Comparison of ENCODE assay signal across 12 cellular contexts in genomic region chr5:89034588-89034987, GRCh38.
A peak's percentile ranks its signal among the peaks of the same experiment; 100 is the strongest.
DNase-seq lines count a peak whose midpoint lies in the region; ATAC-seq and TF ChIP-seq lines count a peak whose summit lies in the region.
"Had no signal": no experiment of that assay in that cellular context is flagged by ENCODE, and none has a peak within 500 bp of the region (broad histone marks: within the 10 kb centered on the region; RNA-seq: fewer than 3 reads in every experiment).

No MANE protein-coding gene starts in this region.

- 56 to 57% methylated on average over 2 of the region's 2 CpGs for WGBS in aorta, 2 donors

- no peaks in the 10 kb centered on the region for H3K4me1 Mint-ChIP-seq in activated CD4-positive, alpha-beta memory T cell treated with anti-CD3 and anti-CD28 coated beads for 36 hours (ENCODE audit: low read depth)
- H3K4me1 Mint-ChIP-seq: activated CD4-positive, alpha-beta T cell treated with anti-CD3 and anti-CD28 coated beads, Interleukin-2, amount 10 ng/mL, durations not matched to agents 7 days and 5 days had no signal

- H3K27me3 ChIP-seq in SJSA1 (replicated peaks) (no peaks in the 10 kb centered on the region), aorta (ENCODE audit: control insufficient read depth in 1 of 2, insufficient read depth in 2 of 2, low read length in 1 of 2) (no peaks in the 10 kb centered on the region)
- no peaks in the 10 kb centered on the region for H3K27me3 ChIP-seq in effector memory CD4-positive, alpha-beta T cell (replicated peaks; ENCODE audit: control insufficient read depth, insufficient read depth, low read length, poor library complexity, severe bottlenecking)
- H3K27me3 ChIP-seq: uterus had no signal

- no peaks in the 10 kb centered on the region for H3K9me3 Mint-ChIP-seq in activated CD4-positive, alpha-beta memory T cell treated with anti-CD3 and anti-CD28 coated beads for 36 hours
- H3K9me3 Mint-ChIP-seq: activated CD4-positive, alpha-beta T cell treated with anti-CD3 and anti-CD28 coated beads, Interleukin-2, amount 10 ng/mL, durations not matched to agents 7 days and 5 days had no signal

- ATAC-seq in HG02678 (IDR thresholded peaks at IDR 0.05; ENCODE audit: unreplicated experiment) = peak; percentile 66
- no peak for ATAC-seq in aorta (ENCODE audit: low FRiP score)

- POLR2A ChIA-PET in GM10248 (lab: Yijun Ruan, JAX) = no interaction called here
- POLR2A ChIA-PET in activated CD4-positive, alpha-beta memory T cell treated with anti-CD3 and anti-CD28 coated beads for 36 hours (lab: Charles Lee) = no interaction called here

- H3K27ac Mint-ChIP-seq in activated CD4-positive, alpha-beta memory T cell treated with anti-CD3 and anti-CD28 coated beads for 36 hours = no peak overlapping the region
- H3K27ac Mint-ChIP-seq: activated CD4-positive, alpha-beta T cell treated with anti-CD3 and anti-CD28 coated beads, Interleukin-2, amount 10 ng/mL, durations not matched to agents 7 days and 5 days had no signal

- H3K27ac ChIP-seq in SJSA1 = peak overlapping the region; percentile 9; the same call in 1 of the 2 replicates
- no peak overlapping the region for H3K27ac ChIP-seq in effector memory CD4-positive, alpha-beta T cell (ENCODE audit: insufficient read depth, low read length, poor library complexity, severe bottlenecking)
- no peak overlapping the region for H3K27ac ChIP-seq in aorta (ENCODE audit: low read depth in 1 of 2, low read length in 2 of 2)
- H3K27ac ChIP-seq: uterus had no signal

- DNase-seq in GM10248 (ENCODE audit: extremely low spot score) (peak; percentile 9), SJSA1 (ENCODE audit: low read depth in 1 of 2, low spot score in 2 of 2) (peak; percentile 61 to 74), foreskin melanocyte (peak; percentile 76), aorta (no peak)
- DNase-seq in stimulated activated CD8-positive, alpha-beta memory T cell treated with anti-CD3 and anti-CD28 coated beads, Interleukin-4, amount 100 ng/mL, for 48 hours = no peak
- no peak for DNase-seq in activated CD4-positive, alpha-beta memory T cell treated with anti-CD3 and anti-CD28 coated beads for 36 hours
- no peak for DNase-seq in effector memory CD4-positive, alpha-beta T cell
- DNase-seq: activated CD4-positive, alpha-beta T cell treated with anti-CD3 and anti-CD28 coated beads, Interleukin-2, amount 10 ng/mL, durations not matched to agents 7 days and 5 days; activated naive CD4-positive, alpha-beta T cell; NCI-H1092 treated with DMSO at 0.1 percent for 48 hours; uterus had no signal

- H3K4me3 ChIP-seq in SJSA1 = no peak overlapping the region
- H3K4me3 ChIP-seq in effector memory CD4-positive, alpha-beta T cell (ENCODE audit: insufficient read depth, low read depth, low read length, poor library complexity, severe bottlenecking) = no peak overlapping the region
- H3K4me3 ChIP-seq in aorta (ENCODE audit: low read length in 2 of 2) = no peak overlapping the region
- H3K4me3 ChIP-seq: uterus had no signal

- H3K4me1 ChIP-seq in SJSA1 (replicated peaks) = peaks cover 39% of the 10 kb centered on the region
- no peaks in the 10 kb centered on the region for H3K4me1 ChIP-seq in effector memory CD4-positive, alpha-beta T cell (ENCODE audit: control insufficient read depth, insufficient read depth, low read length, poor library complexity, severe bottlenecking)
- H3K4me1 ChIP-seq in aorta (ENCODE audit: control insufficient read depth in 1 of 2, insufficient read depth in 2 of 2, low read length in 2 of 2) = no peaks in the 10 kb centered on the region
- H3K4me1 ChIP-seq: uterus had no signal

- H3K4me3 Mint-ChIP-seq in activated CD4-positive, alpha-beta memory T cell treated with anti-CD3 and anti-CD28 coated beads for 36 hours = no peak overlapping the region
- H3K4me3 Mint-ChIP-seq: activated CD4-positive, alpha-beta T cell treated with anti-CD3 and anti-CD28 coated beads, Interleukin-2, amount 10 ng/mL, durations not matched to agents 7 days and 5 days had no signal

- intact Hi-C loops in activated CD4-positive, alpha-beta memory T cell treated with anti-CD3 and anti-CD28 coated beads for 36 hours (cut with micrococcal nuclease) = no loop called here
- intact Hi-C loops in aorta (cut with DNase I) = no loop called here

- no peaks in the 10 kb centered on the region; the same call in 1 of the 2 replicates for H3K9me3 ChIP-seq in SJSA1 (replicated peaks)
- H3K9me3 ChIP-seq in effector memory CD4-positive, alpha-beta T cell (ENCODE audit: control insufficient read depth, low read length) = no peaks in the 10 kb centered on the region
- no peaks in the 10 kb centered on the region for H3K9me3 ChIP-seq in aorta (ENCODE audit: control insufficient read depth, low read length)
- H3K9me3 ChIP-seq: uterus had no signal

- CTCF ChIA-PET in GM10248 (lab: Yijun Ruan, JAX) = interaction anchor here (1.1 to 1.6 kb wide), 4 partner anchors 9 to 40 kb away, joined by 3 to 4 read pairs (median 3); no protein-coding TSS in a partner anchor
- CTCF ChIA-PET in activated CD4-positive, alpha-beta memory T cell treated with anti-CD3 and anti-CD28 coated beads for 36 hours (lab: Charles Lee) = no interaction called here

- no peaks in the 10 kb centered on the region for H3K36me3 Mint-ChIP-seq in activated CD4-positive, alpha-beta memory T cell treated with anti-CD3 and anti-CD28 coated beads for 36 hours

- no peaks in the 10 kb centered on the region for H3K27me3 Mint-ChIP-seq in activated CD4-positive, alpha-beta memory T cell treated with anti-CD3 and anti-CD28 coated beads for 36 hours
- H3K27me3 Mint-ChIP-seq: activated CD4-positive, alpha-beta T cell treated with anti-CD3 and anti-CD28 coated beads, Interleukin-2, amount 10 ng/mL, durations not matched to agents 7 days and 5 days had no signal

- H3K36me3 ChIP-seq in SJSA1 (no peaks in the 10 kb centered on the region), aorta (ENCODE audit: control insufficient read depth in 1 of 2, insufficient read depth in 2 of 2, low read length in 1 of 2) (no peaks in the 10 kb centered on the region)
- no peaks in the 10 kb centered on the region for H3K36me3 ChIP-seq in effector memory CD4-positive, alpha-beta T cell (ENCODE audit: control insufficient read depth, insufficient read depth, low read length)
- H3K36me3 ChIP-seq: uterus had no signal

- TF ChIP-seq CTCF in GM10248 (IDR thresholded peaks at IDR 0.05; ENCODE audit: control extremely low read depth, extremely low read depth, low read depth, missing control alignments) = no peak

Comparison
In these comparisons a context has a peak if more than half of its experiments do, and no peak if none do; other contexts are left out.
1. DNase-seq: peak in GM10248 (single experiment), SJSA1 (2 of 2) and foreskin melanocyte (single experiment); none in stimulated activated CD8-positive, alpha-beta memory T cell treated with anti-CD3 and anti-CD28 coated beads, Interleukin-4, amount 100 ng/mL, for 48 hours (single experiment), activated CD4-positive, alpha-beta memory T cell treated with anti-CD3 and anti-CD28 coated beads for 36 hours (single experiment), effector memory CD4-positive, alpha-beta T cell (0 of 3) and aorta (0 of 2).